ENCODE assay signal across 8 cellular contexts in genomic region chr7:149196151-149196704, GRCh38. TPM values are rescaled to one million over a fixed set of nuclear protein-coding genes. Genes with fewer than 3 reads are reported as not detected.
A peak's percentile ranks its signal among the peaks of the same experiment; 100 is the strongest.
DNase-seq lines count a peak whose midpoint lies in the region; ATAC-seq and TF ChIP-seq lines count a peak whose summit lies in the region.

No MANE protein-coding gene starts in this region.

- peak overlapping the region; percentile 88 for H3K9ac ChIP-seq in GM23248

- H3F3A ChIP-seq in GM23248 (ENCODE audit: insufficient read depth): peaks cover 7% of the 10 kb centered on the region; the same call in 1 of the 2 replicates

- H3K9me3 ChIP-seq in CD4-positive, alpha-beta memory T cell (ENCODE audit: control insufficient read depth in 1 of 2, low read length in 2 of 2): no peaks in the 10 kb centered on the region
- H3K9me3 ChIP-seq in GM23248 (ENCODE audit: low read depth) (no peaks in the 10 kb centered on the region), Panc1 (ENCODE audit: control insufficient read depth, insufficient read depth, low read depth, low read length) (no peaks in the 10 kb centered on the region), muscle layer of duodenum (ENCODE audit: control insufficient read depth in 1 of 2, low read length in 2 of 2) (no peaks in the 10 kb centered on the region)

- POLR2A ChIA-PET in CD4-positive, alpha-beta memory T cell (lab: Charles Lee; ENCODE audit: partially characterized antibody): interaction anchor here (0.7 to 2.1 kb wide), 11 partner anchors 8 to 89 kb away, joined by 3 to 28 read pairs (median 5); partner anchors contain the start of genes ZNF398 and ZNF783
- POLR2A ChIA-PET in Panc1 (lab: Charles Lee): no interaction called here

- H3K36me3 Mint-ChIP-seq in CD4-positive, alpha-beta memory T cell: peaks cover 24 to 27% of the 10 kb centered on the region in 2 donors

- H3K27me3 ChIP-seq in CD4-positive, alpha-beta memory T cell (ENCODE audit: insufficient read depth, low read length): no peaks in the 10 kb centered on the region
- H3K27me3 ChIP-seq in GM23248 (replicated peaks; ENCODE audit: insufficient read depth) (no peaks in the 10 kb centered on the region), Panc1 (ENCODE audit: control insufficient read depth, insufficient read depth, low read length) (no peaks in the 10 kb centered on the region), muscle layer of duodenum (ENCODE audit: low read depth, low read length) (no peaks in the 10 kb centered on the region)

- peaks cover 65% of the 10 kb centered on the region for H3K79me2 ChIP-seq in GM23248 (ENCODE audit: insufficient read depth)

- no TSS peak for BruUV-seq in Panc1 (replicated peaks; lab: Mats Ljungman, UMichigan)

- peaks cover 21% of the 10 kb centered on the region for H3K36me3 ChIP-seq in CD4-positive, alpha-beta memory T cell (ENCODE audit: insufficient read depth, low read length)
- H3K36me3 ChIP-seq in GM23248 (ENCODE audit: low read depth) (peaks cover 23% of the 10 kb centered on the region), Panc1 (ENCODE audit: control insufficient read depth, insufficient read depth, low read length) (peaks cover 7% of the 10 kb centered on the region), muscle layer of duodenum (ENCODE audit: control insufficient read depth in 1 of 2, insufficient read depth in 2 of 2, low read length in 2 of 2) (peaks cover 25% of the 10 kb centered on the region in 2 donors)

- H3K4me1 ChIP-seq in CD4-positive, alpha-beta memory T cell (ENCODE audit: insufficient read depth, low read length): peaks cover 23% of the 10 kb centered on the region
- peaks cover 11% of the 10 kb centered on the region for H3K4me1 ChIP-seq in GM23248 (ENCODE audit: insufficient read depth)
- H3K4me1 ChIP-seq in Panc1 (ENCODE audit: control insufficient read depth, insufficient read depth, low read length): peaks cover 9% of the 10 kb centered on the region
- peaks cover 3 to 18% of the 10 kb centered on the region in 2 donors for H3K4me1 ChIP-seq in muscle layer of duodenum (ENCODE audit: control insufficient read depth in 1 of 2, insufficient read depth in 2 of 2, low read length in 2 of 2)

- no peaks in the 10 kb centered on the region for H4K20me1 ChIP-seq in GM23248 (ENCODE audit: insufficient read depth)

- no peaks in the 10 kb centered on the region for H3K27me3 Mint-ChIP-seq in CD4-positive, alpha-beta memory T cell

- peak overlapping the region; percentile 60 for H3K27ac ChIP-seq in CD4-positive, alpha-beta memory T cell (ENCODE audit: low read depth, low read length)
- H3K27ac ChIP-seq in GM23248 (peak overlapping the region; percentile 78), Panc1 (ENCODE audit: low read length) (peak overlapping the region; percentile 93), muscle layer of duodenum (ENCODE audit: low read length) (peak overlapping the region; percentile 82)

- CTCF ChIA-PET in CD4-positive, alpha-beta memory T cell (lab: Charles Lee; ENCODE audit: partially characterized antibody): interaction anchor here (1.0 to 2.5 kb wide), 7 partner anchors 10 to 265 kb away, joined by 3 to 11 read pairs (median 3); partner anchors contain the start of genes ZNF398 and ZNF777
- CTCF ChIA-PET in Panc1 (lab: Charles Lee): interaction anchor here (0.5 kb wide), 1 partner anchor 39 kb away, joined by 6 read pairs; no protein-coding TSS in a partner anchor

- peak overlapping the region; percentile 88 to 97 (median 91) for H3K4me3 Mint-ChIP-seq in CD4-positive, alpha-beta memory T cell

- 1% methylated on average over 17 of the region's 17 CpGs for WGBS in GM23248 (ENCODE audit: low coverage in 1 of 2, low lambda C conversion rate in 2 of 2, missing lambda C conversion rate in 2 of 2), 2 experiments

- peak overlapping the region; percentile 66 for H2AFZ ChIP-seq in GM23248

- intact Hi-C loops in CD4-positive, alpha-beta memory T cell (cut with micrococcal nuclease): loop anchor here (5.0 kb wide), 1 partner anchor 49 kb away; the partner anchor contains the start of gene ZNF398
- intact Hi-C loops in Panc1 (cut with micrococcal nuclease; ENCODE audit: unreplicated experiment): no loop called here

- H3K4me3 ChIP-seq in CD4-positive, alpha-beta memory T cell (ENCODE audit: low read length in 2 of 2): peak overlapping the region; percentile 70 to 76
- H3K4me3 ChIP-seq in GM23248 (peak overlapping the region; percentile 93), Panc1 (ENCODE audit: low read depth in 2 of 2, low read length in 2 of 2) (peak overlapping the region; percentile 93 to 98), choroid plexus epithelial cell (ENCODE audit: low read depth, low read length) (peak overlapping the region; percentile 94), muscle layer of duodenum (ENCODE audit: low read depth in 1 of 2, low read length in 2 of 2) (peak overlapping the region; percentile 70 to 89)

- H3K9me3 Mint-ChIP-seq in CD4-positive, alpha-beta memory T cell: no peaks in the 10 kb centered on the region

- TF ChIP-seq CTCF in Panc1 (IDR thresholded peaks at IDR 0.05) (no peak), choroid plexus epithelial cell (conservative IDR thresholded peaks at IDR 0.05; ENCODE audit: low read depth, low read length) (no peak)

- in situ Hi-C loops in GM23248 (cut with MboI) (no loop called here), Panc1 (cut with HindIII; ENCODE audit: low pct_unique_long_range_greater_than_20kb, low sequenced_read_pairs) (no loop called here)

- H3K9me2 ChIP-seq in GM23248 (ENCODE audit: insufficient read depth): no peaks in the 10 kb centered on the region

- H3K4me2 ChIP-seq in GM23248 (ENCODE audit: unreplicated experiment): peak overlapping the region; percentile 95

- 0 out of 2 replicates have a peak, but pooled peaks have one; percentile 4 for ATAC-seq in Panc1

- H3K4me1 Mint-ChIP-seq in CD4-positive, alpha-beta memory T cell: peaks cover 17 to 48% (median 33%) of the 10 kb centered on the region in 4 donors

- H3K27ac Mint-ChIP-seq in CD4-positive, alpha-beta memory T cell: peak overlapping the region; percentile 81 to 95 (median 89)

- peak in 4 of 5 donors; percentile 13 to 20 (median 18) for DNase-seq in CD4-positive, alpha-beta memory T cell
- DNase-seq in GM23248: peak; percentile 42
- no peak for DNase-seq in Panc1 (ENCODE audit: low read depth, low spot score)
- no peak for DNase-seq in choroid plexus epithelial cell (ENCODE audit: low read depth)
- no peak for DNase-seq in NCI-H510A (lab: John Stamatoyannopoulos, UW)
- DNase-seq in hippocampal formation (lab: John Stamatoyannopoulos, UW): no peak
- no peak for DNase-seq in SIG-M5 treated with dmso at 0.1 percent for 504 hours (lab: John Stamatoyannopoulos, UW; ENCODE audit: unreplicated experiment)

RNA-seq across cellular contexts. Expression of gene ZNF282, which starts 0.9 kb away (rescaled TPM):
- total RNA-seq in CD4-positive, alpha-beta memory T cell: 10 to 100 TPM; 19.1 to 20.7 TPM
- polyA plus RNA-seq in CD4-positive, alpha-beta memory T cell: 1 to 10 TPM in 1 of 2 donors, under 1 TPM in 1; 0.13 to 1.8 TPM
- 23.3 and 24.1 TPM in 2 replicates for total RNA-seq in GM23248 (2014; rRNA removed; shearing (Covaris generic))
- polyA plus RNA-seq in GM23248 (2016; fragmentation: Nextera tagmentation; extraction: Ambion mirVana): 2.4 and 2.8 TPM in 2 replicates
- total RNA-seq in Panc1 (2021; ENCODE audit: unreplicated experiment): 31.6 TPM
- 27.7 TPM for polyA plus RNA-seq in Panc1 (2012; ENCODE audit: insufficient read length)

RNA-seq across cellular contexts. Expression of gene ZNF212, which starts 43.2 kb away (rescaled TPM):
- 10 to 100 TPM; 21.5 to 24.0 TPM for total RNA-seq in CD4-positive, alpha-beta memory T cell
- polyA plus RNA-seq in CD4-positive, alpha-beta memory T cell: 1 to 10 TPM; 4.5 to 9.3 TPM
- total RNA-seq in GM23248 (2014; rRNA removed; shearing (Covaris generic)): 4.1 and 9.4 TPM in 2 replicates
- polyA plus RNA-seq in GM23248 (2016; fragmentation: Nextera tagmentation; extraction: Ambion mirVana): 5.3 and 7.1 TPM in 2 replicates
- total RNA-seq in Panc1 (2021; ENCODE audit: unreplicated experiment): 11.3 TPM
- polyA plus RNA-seq in Panc1 (2012; ENCODE audit: insufficient read length): 9.0 TPM

RNA-seq across cellular contexts. Expression of gene ZNF398, which starts 49.0 kb away (rescaled TPM):
- total RNA-seq in CD4-positive, alpha-beta memory T cell: 10 to 100 TPM; 26.9 to 28.4 TPM
- polyA plus RNA-seq in CD4-positive, alpha-beta memory T cell: 10 to 100 TPM in 1 of 2 donors, 1 to 10 TPM in 1; 7.5 to 13.9 TPM
- total RNA-seq in GM23248 (2014; rRNA removed; shearing (Covaris generic)): 8.1 and 12.5 TPM in 2 replicates
- 6.7 and 7.1 TPM in 2 replicates for polyA plus RNA-seq in GM23248 (2016; fragmentation: Nextera tagmentation; extraction: Ambion mirVana)
- total RNA-seq in Panc1 (2021; ENCODE audit: unreplicated experiment): 14.1 TPM
- polyA plus RNA-seq in Panc1 (2012; ENCODE audit: insufficient read length): 9.8 TPM

Comparison
In these comparisons a context has a peak if more than half of its experiments do, and no peak if none do; other contexts are left out.
1. DNase-seq: peak in CD4-positive, alpha-beta memory T cell (4 of 5) and GM23248 (single experiment); none in Panc1 (single experiment), choroid plexus epithelial cell (single experiment), NCI-H510A (single experiment), hippocampal formation (0 of 2) and SIG-M5 treated with dmso at 0.1 percent for 504 hours (single experiment).
2. Peak in every context shown above with its lines, with median percentiles within 50 percentile points of each other: H3K27ac ChIP-seq and H3K4me3 ChIP-seq.